In the genomic region with DNA sequence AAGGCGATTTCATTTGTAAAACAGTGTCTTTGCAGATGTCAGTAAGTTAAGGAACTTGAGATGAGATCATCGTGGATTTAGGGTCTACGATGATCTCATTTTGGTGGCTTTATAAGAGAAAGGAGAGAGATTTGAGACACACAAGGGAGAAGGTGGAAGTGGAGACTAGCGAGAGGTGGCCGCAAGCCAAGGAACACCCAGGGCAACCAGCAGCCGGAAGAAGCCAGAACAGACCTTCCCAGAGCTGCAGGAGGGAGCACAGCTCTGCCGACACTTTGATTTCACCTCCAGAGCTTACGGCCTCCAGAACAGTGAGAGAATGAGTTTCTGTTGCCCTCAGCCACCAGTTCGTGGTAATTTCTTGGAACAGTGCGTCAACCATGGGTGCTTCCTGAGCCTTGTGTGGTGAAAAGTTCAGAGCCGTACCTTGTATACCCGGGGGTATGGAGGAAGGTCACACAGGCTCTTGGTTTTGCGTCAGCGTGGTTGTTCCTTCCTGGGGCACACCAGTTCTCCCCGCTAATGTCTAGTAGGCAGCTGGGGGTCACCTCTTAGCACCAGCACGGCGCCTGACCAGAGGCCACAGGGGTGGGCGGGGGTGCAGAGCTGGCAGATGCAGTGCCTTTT, we compare ENCODE assay signal across 8 cellular contexts. TPM values are rescaled to one million over a fixed set of nuclear protein-coding genes. Genes with fewer than 3 reads are reported as not detected.
A peak's percentile ranks its signal among the peaks of the same experiment; 100 is the strongest.
DNase-seq lines count a peak whose midpoint lies in the region; ATAC-seq and TF ChIP-seq lines count a peak whose summit lies in the region.

No MANE protein-coding gene starts in this region.

- 80% methylated on average over 18 of the region's 18 CpGs for WGBS in urinary bladder

- H3K4me3 ChIP-seq in urinary bladder (ENCODE audit: low read depth, low read length): no peak overlapping the region

- H3K4me1 ChIP-seq in urinary bladder (ENCODE audit: insufficient read depth): no peaks in the 10 kb centered on the region

- H3K27ac ChIP-seq in urinary bladder (ENCODE audit: low read depth): peak overlapping the region; percentile 49

- no peak for TF ChIP-seq CTCF in GM10266 (IDR thresholded peaks at IDR 0.05; ENCODE audit: control insufficient read depth, insufficient read depth, low read depth, missing control alignments)

- ATAC-seq in sciatic nerve (peak; percentile 74), GM21786 (IDR thresholded peaks at IDR 0.05; ENCODE audit: unreplicated experiment) (no peak)

- intact Hi-C loops in sciatic nerve (cut with DNase I): no loop called here

- DNase-seq in EL (peak; percentile 20), sciatic nerve (ENCODE audit: low spot score) (peak; percentile 80), GM10266 (ENCODE audit: extremely low spot score) (no peak), NCI-H524 (lab: John Stamatoyannopoulos, UW) (no peak)
- peak; percentile 22 to 62 for DNase-seq in activated CD8-positive, alpha-beta memory T cell treated with anti-CD3 and anti-CD28 coated beads for 1 hour (ENCODE audit: extremely low read depth in 1 of 2, low read depth in 1 of 2)
- peak; percentile 40 for DNase-seq in effector CD8-positive, alpha-beta T cell (lab: John Stamatoyannopoulos, UW)

- no peaks in the 10 kb centered on the region for H3K36me3 ChIP-seq in urinary bladder (ENCODE audit: insufficient read depth)

RNA-seq across cellular contexts. Expression of gene SEC14L1, which starts 12.9 kb away (rescaled TPM):
- total RNA-seq in sciatic nerve (130 TPM), urinary bladder (50.9 TPM)
- polyA plus RNA-seq in urinary bladder: 48.9 TPM

Comparison
In these comparisons a context has a peak if more than half of its experiments do, and no peak if none do; other contexts are left out.
1. DNase-seq: peak in EL (single experiment), activated CD8-positive, alpha-beta memory T cell treated with anti-CD3 and anti-CD28 coated beads for 1 hour (2 of 2), effector CD8-positive, alpha-beta T cell (single experiment) and sciatic nerve (single experiment); none in GM10266 (single experiment) and NCI-H524 (0 of 2).